ENCODE assay signal across 8 cellular contexts in genomic region chr15:89177633-89178306, GRCh38. TPM values are rescaled to one million over a fixed set of nuclear protein-coding genes. Genes with fewer than 3 reads are reported as not detected.
A peak's percentile ranks its signal among the peaks of the same experiment; 100 is the strongest.
DNase-seq lines count a peak whose midpoint lies in the region; ATAC-seq, FAIRE-seq and TF ChIP-seq lines count a peak whose summit lies in the region.

No MANE protein-coding gene starts in this region.

- H3K27ac Mint-ChIP-seq in activated CD4-positive, alpha-beta memory T cell treated with anti-CD3 and anti-CD28 coated beads, Interleukin-2, amount 10 ng/mL, durations not matched to agents 7 days and 5 days, result no peak overlapping the region

- peaks cover 17% of the 10 kb centered on the region for H3K4me1 Mint-ChIP-seq in activated CD4-positive, alpha-beta memory T cell treated with anti-CD3 and anti-CD28 coated beads, Interleukin-2, amount 10 ng/mL, durations not matched to agents 7 days and 5 days

- H3K9me3 ChIP-seq in A549, result no peaks in the 10 kb centered on the region

- H3K4me2 ChIP-seq in A549, result no peak overlapping the region

- H3K4me3 ChIP-seq in A549, result no peak overlapping the region

- intact Hi-C loops in posterior vena cava (cut with DNase I), result loop anchor here (2.0 to 5.0 kb wide), 3 partner anchors 120 to 270 kb away; no protein-coding TSS in a partner anchor

- no peaks in the 10 kb centered on the region for H3K4me1 ChIP-seq in A549

- H3K9me3 Mint-ChIP-seq in activated CD4-positive, alpha-beta memory T cell treated with anti-CD3 and anti-CD28 coated beads, Interleukin-2, amount 10 ng/mL, durations not matched to agents 7 days and 5 days, result no peaks in the 10 kb centered on the region

- FAIRE-seq in A549 (lab: Jason Lieb, UNC), result peak; percentile 98
- peak; percentile 92 for FAIRE-seq in GM12892 (lab: Jason Lieb, UNC)

- TF ChIP-seq POLR2A in A549 (IDR thresholded peaks at IDR 0.05; ENCODE audit: low read length) (no peak), GM12892 (IDR thresholded peaks at IDR 0.05; ENCODE audit: low read depth, low read length) (no peak)

- CTCF ChIA-PET in A549 (lab: Yijun Ruan, JAX), result interaction anchor here (0.6 to 21.7 kb wide), 60 partner anchors 11 to 333 kb away, joined by 3 to 735 read pairs (median 6); partner anchors contain the start of genes ABHD2, FANCI and HAPLN3
- CTCF ChIA-PET in activated CD4-positive, alpha-beta memory T cell treated with anti-CD3 and anti-CD28 coated beads, Interleukin-2, amount 10 ng/mL, durations not matched to agents 7 days and 5 days (lab: Charles Lee), result interaction anchor here (0.6 to 6.8 kb wide), 43 partner anchors 11 to 554 kb away, joined by 3 to 113 read pairs (median 4); partner anchors contain the start of genes ABHD2, FANCI, HAPLN3 and RLBP1

- TF ChIP-seq CTCF in A549 (IDR thresholded peaks at IDR 0.05), result peak; percentile 98

- H3K4me3 Mint-ChIP-seq in activated CD4-positive, alpha-beta memory T cell treated with anti-CD3 and anti-CD28 coated beads, Interleukin-2, amount 10 ng/mL, durations not matched to agents 7 days and 5 days, result no peak overlapping the region

- WGBS in A549 (ENCODE audit: missing lambda C conversion rate), result 8% methylated on average over 6 of the region's 6 CpGs

- H3K27ac ChIP-seq in A549, result peak overlapping the region; percentile 10 to 14; a peak in 1 of 6 replicates

- H3K36me3 Mint-ChIP-seq in activated CD4-positive, alpha-beta memory T cell treated with anti-CD3 and anti-CD28 coated beads, Interleukin-2, amount 10 ng/mL, durations not matched to agents 7 days and 5 days (ENCODE audit: low read depth), result peaks cover 22% of the 10 kb centered on the region

- TF ChIP-seq EP300 in A549 (IDR thresholded peaks at IDR 0.05), result no peak

- peak; percentile 70 to 82 for DNase-seq in A549 (ENCODE audit: low read depth in 1 of 2, low spot score in 1 of 2)
- no peak for DNase-seq in GM12892 (ENCODE audit: insufficient read length)
- peak; percentile 70 for DNase-seq in NCI-H460 (ENCODE audit: extremely low read depth, low read depth)
- peak; percentile 72 for DNase-seq in activated CD4-positive, alpha-beta memory T cell treated with anti-CD3 and anti-CD28 coated beads, Interleukin-2, amount 10 ng/mL, durations not matched to agents 7 days and 5 days
- peak; percentile 63 to 76 for DNase-seq in dermis microvascular lymphatic vessel endothelial cell (ENCODE audit: low read depth in 2 of 2)
- peak; percentile 87 for DNase-seq in medulla oblongata (ENCODE audit: extremely low spot score)
- peak; percentile 9 to 19 for DNase-seq in stimulated activated CD8-positive, alpha-beta memory T cell treated with anti-CD3 and anti-CD28 coated beads, Interleukin-15, amount 100 ng/mL, for 4 hours (ENCODE audit: low read depth in 2 of 2)
- no peak for DNase-seq in posterior vena cava (ENCODE audit: low spot score)

- POLR2A ChIA-PET in A549 (lab: Yijun Ruan, JAX), result interaction anchor here (1.0 kb wide), 1 partner anchor 58 kb away, joined by 4 read pairs; no protein-coding TSS in a partner anchor
- POLR2A ChIA-PET in activated CD4-positive, alpha-beta memory T cell treated with anti-CD3 and anti-CD28 coated beads, Interleukin-2, amount 10 ng/mL, durations not matched to agents 7 days and 5 days (lab: Charles Lee), result interaction anchor here (1.0 to 1.7 kb wide), 5 partner anchors 87 to 283 kb away, joined by 3 to 10 read pairs (median 4); partner anchors contain the start of gene ABHD2

- no peaks in the 10 kb centered on the region for H3K27me3 Mint-ChIP-seq in activated CD4-positive, alpha-beta memory T cell treated with anti-CD3 and anti-CD28 coated beads, Interleukin-2, amount 10 ng/mL, durations not matched to agents 7 days and 5 days

- TF ChIP-seq RAD21 in A549 (conservative IDR thresholded peaks at IDR 0.05 in 1 of 2, IDR thresholded peaks at IDR 0.05 in 1 of 2), result peak; percentile 94 to 96

- peak; percentile 83 to 89 for ATAC-seq in A549

TF ChIP-seq in A549, 52 proteins besides CTCF, POLR2A, EP300 and RAD21:
- TF ChIP-seq ESRRA (IDR thresholded peaks at IDR 0.05; ENCODE audit: borderline replicate concordance, low read length), result no peak
- TF ChIP-seq SMC3 (IDR thresholded peaks at IDR 0.05), result peak; percentile 99
- TF ChIP-seq MAX (IDR thresholded peaks at IDR 0.05), result peak; percentile 60
- TF ChIP-seq MAFK (IDR thresholded peaks at IDR 0.05; ENCODE audit: partially characterized antibody), result no peak
TF ChIP-seq in A549: peak in this region for 2.

RNA-seq across cellular contexts. Expression of gene RLBP1, which starts 43.6 kb away (rescaled TPM):
- polyA plus RNA-seq in A549 (2011; rRNA removed), result not detected in 2 replicates
- polyA plus RNA-seq in A549 (2012; cell fraction: cytosol; rRNA removed), result not detected in 2 replicates
- polyA plus RNA-seq in A549 (2012; cell fraction: nucleus; rRNA removed), result not detected in 2 replicates
- not detected in 3 replicates for polyA plus RNA-seq in A549 (2017; fragmentation: RNase III; extraction: RNeasy Plus Mini Kit Qiagen cat#74134 plus additional on column Dnase treatment)
- polyA minus RNA-seq in A549 (2011; rRNA and poly(A)+ RNA removed), result not detected in 2 replicates
- not detected for polyA plus RNA-seq in GM12892 (2012; ENCODE audit: missing spikeins)
- not detected in 2 replicates for total RNA-seq in NCI-H460 (2014; rRNA removed; shearing (Covaris generic))
- polyA plus RNA-seq in NCI-H460 (2014; cell fraction: nucleus; rRNA removed), result not detected in 2 replicates
- not detected for total RNA-seq in activated CD4-positive, alpha-beta memory T cell treated with anti-CD3 and anti-CD28 coated beads, Interleukin-2, amount 10 ng/mL, durations not matched to agents 7 days and 5 days
- not detected in 2 replicates for total RNA-seq in dermis microvascular lymphatic vessel endothelial cell
- not detected for total RNA-seq in posterior vena cava

Comparison
In these comparisons a context has a peak if more than half of its experiments do, and no peak if none do; other contexts are left out.
1. DNase-seq: peak in A549 (2 of 2), NCI-H460 (single experiment), activated CD4-positive, alpha-beta memory T cell treated with anti-CD3 and anti-CD28 coated beads, Interleukin-2, amount 10 ng/mL, durations not matched to agents 7 days and 5 days (single experiment), dermis microvascular lymphatic vessel endothelial cell (2 of 2), medulla oblongata (single experiment) and stimulated activated CD8-positive, alpha-beta memory T cell treated with anti-CD3 and anti-CD28 coated beads, Interleukin-15, amount 100 ng/mL, for 4 hours (2 of 2); none in GM12892 (single experiment) and posterior vena cava (single experiment).